11 cellular contexts compared by ENCODE assay signal in genomic region chr6:39342692-39343460, GRCh38. TPM values are rescaled to one million over a fixed set of nuclear protein-coding genes. Genes with fewer than 3 reads are reported as not detected.
DNase-seq lines count a peak whose midpoint lies in the region; ATAC-seq and TF ChIP-seq lines count a peak whose summit lies in the region.
"Had no signal": no experiment of that assay in that cellular context is flagged by ENCODE, and none has a peak within 500 bp of the region (broad histone marks: within the 10 kb centered on the region; RNA-seq: fewer than 3 reads in every experiment).

No MANE protein-coding gene starts in this region.

- H3K4me3 ChIP-seq in upper lobe of right lung: no peak overlapping the region

- H3K27ac ChIP-seq in upper lobe of right lung: peak overlapping the region; percentile 30

- H3K27me3 Mint-ChIP-seq in dendritic cell treated with granulocyte-macrophage colony-stimulating factor and Interleukin-4, amounts not matched to agents 40 ng/mL and 50 ng/mL, for 4 days: peaks cover 26% of the 10 kb centered on the region
- peaks cover 10% of the 10 kb centered on the region for H3K27me3 Mint-ChIP-seq in T-helper 17 cell

- H3K4me1 ChIP-seq in upper lobe of right lung: peaks cover 35% of the 10 kb centered on the region

- H3K36me3 ChIP-seq in upper lobe of right lung: no peaks in the 10 kb centered on the region

- H3K27me3 ChIP-seq in upper lobe of right lung: no peaks in the 10 kb centered on the region

- H3K9me3 ChIP-seq in upper lobe of right lung (no peaks in the 10 kb centered on the region), T-helper 17 cell (ENCODE audit: control insufficient read depth, low read length, poor library complexity, severe bottlenecking) (no peaks in the 10 kb centered on the region)

- H3K27ac Mint-ChIP-seq in dendritic cell treated with granulocyte-macrophage colony-stimulating factor and Interleukin-4, amounts not matched to agents 40 ng/mL and 50 ng/mL, for 4 days: peak overlapping the region; percentile 88
- no peak overlapping the region for H3K27ac Mint-ChIP-seq in T-helper 17 cell
- H3K27ac Mint-ChIP-seq: activated CD4-positive, alpha-beta T cell treated with anti-CD3 and anti-CD28 coated beads, Interleukin-2, amount 10 ng/mL, durations not matched to agents 24 days and 14 days had no signal

- H3K4me3 Mint-ChIP-seq in dendritic cell treated with granulocyte-macrophage colony-stimulating factor and Interleukin-4, amounts not matched to agents 40 ng/mL and 50 ng/mL, for 4 days: no peak overlapping the region
- no peak overlapping the region for H3K4me3 Mint-ChIP-seq in T-helper 17 cell
- H3K4me3 Mint-ChIP-seq: activated CD4-positive, alpha-beta T cell treated with anti-CD3 and anti-CD28 coated beads, Interleukin-2, amount 10 ng/mL, durations not matched to agents 24 days and 14 days; nephron had no signal

- no peaks in the 10 kb centered on the region for H3K36me3 Mint-ChIP-seq in dendritic cell treated with granulocyte-macrophage colony-stimulating factor and Interleukin-4, amounts not matched to agents 40 ng/mL and 50 ng/mL, for 4 days (ENCODE audit: low read depth)
- no peaks in the 10 kb centered on the region for H3K36me3 Mint-ChIP-seq in T-helper 17 cell (ENCODE audit: low read depth)

- DNase-seq in left cardiac atrium (peak; percentile 24), Right ventricle myocardium inferior (ENCODE audit: missing footprints) (no peak), upper lobe of right lung (no peak), NCI-H774 (lab: John Stamatoyannopoulos, UW) (no peak), T-helper 17 cell (no peak), NCI-H1694 (lab: John Stamatoyannopoulos, UW) (no peak)
- DNase-seq: activated CD4-positive, alpha-beta T cell treated with anti-CD3 and anti-CD28 coated beads, Interleukin-2, amount 10 ng/mL, durations not matched to agents 24 days and 14 days; NCI-H2171 treated with DMSO at 0.1 percent for 48 hours had no signal

- intact Hi-C loops in left cardiac atrium (cut with DNase I): no loop called here
- intact Hi-C loops in Right ventricle myocardium inferior (cut with DNase I): no loop called here
- intact Hi-C loops in dendritic cell treated with granulocyte-macrophage colony-stimulating factor and Interleukin-4, amounts not matched to agents 40 ng/mL and 50 ng/mL, for 4 days (cut with micrococcal nuclease): no loop called here
- intact Hi-C loops in upper lobe of right lung (cut with DNase I): no loop called here

- TF ChIP-seq CTCF in upper lobe of right lung (IDR thresholded peaks at IDR 0.05): no peak

- peaks cover 15% of the 10 kb centered on the region for H3K4me1 Mint-ChIP-seq in dendritic cell treated with granulocyte-macrophage colony-stimulating factor and Interleukin-4, amounts not matched to agents 40 ng/mL and 50 ng/mL, for 4 days (ENCODE audit: low read depth)
- peaks cover 7% of the 10 kb centered on the region for H3K4me1 Mint-ChIP-seq in T-helper 17 cell

- ATAC-seq in left cardiac atrium: peak in 1 of 2 donors; percentile 18
- no peak for ATAC-seq in Right ventricle myocardium inferior
- ATAC-seq in HG03103 (IDR thresholded peaks at IDR 0.05; ENCODE audit: low read depth, unreplicated experiment): peak; percentile 61
- no peak for ATAC-seq in upper lobe of right lung
- ATAC-seq in T-helper 17 cell: no peak

- H3K9me3 Mint-ChIP-seq in dendritic cell treated with granulocyte-macrophage colony-stimulating factor and Interleukin-4, amounts not matched to agents 40 ng/mL and 50 ng/mL, for 4 days: no peaks in the 10 kb centered on the region
- H3K9me3 Mint-ChIP-seq: activated CD4-positive, alpha-beta T cell treated with anti-CD3 and anti-CD28 coated beads, Interleukin-2, amount 10 ng/mL, durations not matched to agents 24 days and 14 days; nephron had no signal

RNA-seq across cellular contexts. Expression of gene KCNK16, which starts 20.4 kb away (rescaled TPM):
- total RNA-seq in left cardiac atrium (not detected), Right ventricle myocardium inferior (not detected), upper lobe of right lung (not detected), T-helper 17 cell (not detected)
- total RNA-seq: activated CD4-positive, alpha-beta T cell treated with anti-CD3 and anti-CD28 coated beads, Interleukin-2, amount 10 ng/mL, durations not matched to agents 24 days and 14 days had no signal

RNA-seq across cellular contexts. Expression of gene KCNK17, which starts 28.7 kb away (rescaled TPM):
- total RNA-seq in left cardiac atrium (1 to 10 TPM in 1 of 2 donors, under 1 TPM in 1; 0.53 to 1.1 TPM), Right ventricle myocardium inferior (not detected), upper lobe of right lung (3.7 TPM), T-helper 17 cell (under 1 TPM in 1 of 2 donors, not detected in 1; 0.26 TPM)
- total RNA-seq: activated CD4-positive, alpha-beta T cell treated with anti-CD3 and anti-CD28 coated beads, Interleukin-2, amount 10 ng/mL, durations not matched to agents 24 days and 14 days had no signal
